18 cellular contexts compared by ENCODE assay signal in genomic region chr7:142519790-142520078, GRCh38.
DNase-seq lines count a peak whose midpoint lies in the region; ATAC-seq and TF ChIP-seq lines count a peak whose summit lies in the region.
"Had no signal": no experiment of that assay in that cellular context is flagged by ENCODE, and none has a peak within 500 bp of the region (broad histone marks: within the 10 kb centered on the region; RNA-seq: fewer than 3 reads in every experiment).

No MANE protein-coding gene starts in this region.

- no peaks in the 10 kb centered on the region for H3K9me2 ChIP-seq in MM.1S (replicated peaks; ENCODE audit: insufficient read depth, low read length)

- H2AFZ ChIP-seq in MM.1S (ENCODE audit: low read length): peak overlapping the region; percentile 69

- no peak for TF ChIP-seq CTCF in MM.1S (IDR thresholded peaks at IDR 0.05; ENCODE audit: low read length)

- H3K27me3 ChIP-seq in MM.1S (replicated peaks; ENCODE audit: insufficient read depth, low read length): no peaks in the 10 kb centered on the region
- H3K27me3 ChIP-seq: left lung, right lobe of liver, vagina had no signal

- no peak overlapping the region for H3K4me2 ChIP-seq in MM.1S (ENCODE audit: low read depth, low read length)

- no peak for DNase-seq in activated T-cell treated with anti-CD3 and anti-CD28 coated beads, Interleukin-2, amount 50 U/mL, for 24 hours
- DNase-seq in activated T-cell treated with anti-CD3 and anti-CD28 coated beads, Interleukin-2, amount 50 U/mL, for 48 hours: no peak
- DNase-seq in MM.1S (no peak), SK-N-DZ (ENCODE audit: low spot score) (no peak)
- no peak for DNase-seq in activated naive CD8-positive, alpha-beta T cell treated with anti-CD3 and anti-CD28 coated beads, Interleukin-2, amount 50 U/mL, for 24 hours
- no peak for DNase-seq in naive thymus-derived CD8-positive, alpha-beta T cell
- DNase-seq in stimulated activated CD4-positive, alpha-beta T cell treated with anti-CD3 and anti-CD28 coated beads, Interleukin-2, amount 100 ng/mL, for 24 hours: no peak
- DNase-seq: central memory CD4-positive, alpha-beta T cell; GOT3; left lung; NCI-H1092 treated with DMSO at 0.1 percent for 48 hours; NCI-H2029; NCI-H446 treated with DMSO at 0.1 percent for 48 hours; right lobe of liver; SJCRH30 had no signal

- H3K27ac ChIP-seq in MM.1S (ENCODE audit: low read length): no peak overlapping the region
- H3K27ac ChIP-seq: left lung, right lobe of liver, SJCRH30, vagina had no signal

- no peaks in the 10 kb centered on the region for H3F3A ChIP-seq in MM.1S (ENCODE audit: insufficient read depth, low read length)

- no peaks in the 10 kb centered on the region for H3K27me3 Mint-ChIP-seq in activated T-cell treated with anti-CD3 and anti-CD28 coated beads, Interleukin-2, amount 50 U/mL, for 24 hours
- no peaks in the 10 kb centered on the region for H3K27me3 Mint-ChIP-seq in activated naive CD8-positive, alpha-beta T cell treated with anti-CD3 and anti-CD28 coated beads, Interleukin-2, amount 50 U/mL, for 24 hours
- no peaks in the 10 kb centered on the region for H3K27me3 Mint-ChIP-seq in naive thymus-derived CD8-positive, alpha-beta T cell

- POLR2A ChIA-PET in naive thymus-derived CD8-positive, alpha-beta T cell (lab: Charles Lee): interaction anchor here (0.6 to 1.9 kb wide), 4 partner anchors 23 to 279 kb away, joined by 3 to 8 read pairs (median 4); no protein-coding TSS in a partner anchor

- H3K4me1 ChIP-seq in MM.1S (ENCODE audit: low read length): peaks cover 16% of the 10 kb centered on the region
- H3K4me1 ChIP-seq: right lobe of liver, SJCRH30, vagina had no signal

- no peaks in the 10 kb centered on the region for H3K79me2 ChIP-seq in MM.1S (ENCODE audit: low read length)

- peak overlapping the region; percentile 16 for H3K27ac Mint-ChIP-seq in activated T-cell treated with anti-CD3 and anti-CD28 coated beads, Interleukin-2, amount 50 U/mL, for 24 hours
- peak overlapping the region; percentile 20 for H3K27ac Mint-ChIP-seq in activated naive CD8-positive, alpha-beta T cell treated with anti-CD3 and anti-CD28 coated beads, Interleukin-2, amount 50 U/mL, for 24 hours
- H3K27ac Mint-ChIP-seq in naive thymus-derived CD8-positive, alpha-beta T cell: peak overlapping the region; percentile 74 to 95 (median 92)

- no peak overlapping the region for H3K4me3 ChIP-seq in MM.1S (ENCODE audit: low read length)
- H3K4me3 ChIP-seq: left lung, right lobe of liver, SJCRH30, vagina had no signal

- no peaks in the 10 kb centered on the region for H3K36me3 Mint-ChIP-seq in activated T-cell treated with anti-CD3 and anti-CD28 coated beads, Interleukin-2, amount 50 U/mL, for 24 hours (ENCODE audit: low read depth)
- no peaks in the 10 kb centered on the region for H3K36me3 Mint-ChIP-seq in activated naive CD8-positive, alpha-beta T cell treated with anti-CD3 and anti-CD28 coated beads, Interleukin-2, amount 50 U/mL, for 24 hours (ENCODE audit: low read depth)
- H3K36me3 Mint-ChIP-seq in naive thymus-derived CD8-positive, alpha-beta T cell: no peaks in the 10 kb centered on the region

- no peaks in the 10 kb centered on the region for H3K36me3 ChIP-seq in MM.1S (replicated peaks; ENCODE audit: insufficient read depth, low read length)
- H3K36me3 ChIP-seq: left lung, right lobe of liver, SJCRH30, vagina had no signal

- H4K20me1 ChIP-seq in MM.1S (ENCODE audit: insufficient read depth, low read length): no peaks in the 10 kb centered on the region

- H3K9me3 Mint-ChIP-seq in activated T-cell treated with anti-CD3 and anti-CD28 coated beads, Interleukin-2, amount 50 U/mL, for 24 hours: no peaks in the 10 kb centered on the region
- no peaks in the 10 kb centered on the region for H3K9me3 Mint-ChIP-seq in activated naive CD8-positive, alpha-beta T cell treated with anti-CD3 and anti-CD28 coated beads, Interleukin-2, amount 50 U/mL, for 24 hours
- no peaks in the 10 kb centered on the region for H3K9me3 Mint-ChIP-seq in naive thymus-derived CD8-positive, alpha-beta T cell
- H3K9me3 Mint-ChIP-seq: activated T-helper 2 cell treated with anti-CD3 and anti-CD28 coated beads, Interferon-gamma antibody, Interleukin-2, Interleukin-4, amounts not matched to agents 10 μg/mL and 5 μg/mL and 100 μg/mL, durations not matched to agents 14 hours and 24 hours and 36 hours had no signal

- no peak overlapping the region for H3K9ac ChIP-seq in MM.1S (ENCODE audit: low read length)

- peaks cover 27% of the 10 kb centered on the region for H3K4me1 Mint-ChIP-seq in activated T-cell treated with anti-CD3 and anti-CD28 coated beads, Interleukin-2, amount 50 U/mL, for 24 hours (ENCODE audit: low read depth)
- peaks cover 14% of the 10 kb centered on the region for H3K4me1 Mint-ChIP-seq in activated naive CD8-positive, alpha-beta T cell treated with anti-CD3 and anti-CD28 coated beads, Interleukin-2, amount 50 U/mL, for 24 hours
- H3K4me1 Mint-ChIP-seq in naive thymus-derived CD8-positive, alpha-beta T cell: peaks cover 16 to 33% (median 26%) of the 10 kb centered on the region in 4 donors

- H3K9me3 ChIP-seq in MM.1S (replicated peaks; ENCODE audit: insufficient read depth, low read length): no peaks in the 10 kb centered on the region
- H3K9me3 ChIP-seq: left lung, right lobe of liver, SJCRH30, vagina had no signal

- H3K4me3 Mint-ChIP-seq in activated T-cell treated with anti-CD3 and anti-CD28 coated beads, Interleukin-2, amount 50 U/mL, for 24 hours: no peak overlapping the region
- H3K4me3 Mint-ChIP-seq in activated naive CD8-positive, alpha-beta T cell treated with anti-CD3 and anti-CD28 coated beads, Interleukin-2, amount 50 U/mL, for 24 hours: peak overlapping the region; percentile 19
- H3K4me3 Mint-ChIP-seq in naive thymus-derived CD8-positive, alpha-beta T cell: peak overlapping the region in 7 of 10 donors; percentile 20 to 65 (median 47)

- no peak for ATAC-seq in activated naive CD8-positive, alpha-beta T cell treated with anti-CD3 and anti-CD28 coated beads, Interleukin-2, amount 50 U/mL, for 24 hours
- no peak for ATAC-seq in naive thymus-derived CD8-positive, alpha-beta T cell
- no peak for ATAC-seq in activated CD4-positive, CD25-positive, alpha-beta regulatory T cell treated with anti-CD3 and anti-CD28 coated beads, Interleukin-2, amount 50 U/mL, for 24 hours
- ATAC-seq: left lung, right lobe of liver had no signal

Comparison
In these comparisons a context has a peak if more than half of its experiments do, and no peak if none do; other contexts are left out.
1. H3K27ac Mint-ChIP-seq: peak in every context shown above with its lines; median percentile 92 in naive thymus-derived CD8-positive, alpha-beta T cell; 20 in activated naive CD8-positive, alpha-beta T cell treated with anti-CD3 and anti-CD28 coated beads, Interleukin-2, amount 50 U/mL, for 24 hours; 16 in activated T-cell treated with anti-CD3 and anti-CD28 coated beads, Interleukin-2, amount 50 U/mL, for 24 hours.